Comparison of ENCODE assay signal across 36 cellular contexts in genomic region chr21:33664135-33664534, GRCh38.
"Had no signal": no experiment of that assay in that cellular context is flagged by ENCODE, and none has a peak within 500 bp of the region (broad histone marks: within the 10 kb centered on the region; RNA-seq: fewer than 3 reads in every experiment).

No MANE protein-coding gene starts in this region.

- H3K27ac ChIP-seq: adrenal gland, body of pancreas, brain microvascular endothelial cell, breast epithelium, VCaP had no signal

- ATAC-seq: activated CD4-positive, alpha-beta T cell treated with anti-CD3 and anti-CD28 coated beads for 36 hours; activated CD4-positive, CD25-positive, alpha-beta regulatory T cell treated with anti-CD3 and anti-CD28 coated beads, Interleukin-2, amount 50 U/mL, for 24 hours; activated CD8-positive, alpha-beta T cell treated with anti-CD3 and anti-CD28 coated beads for 36 hours; activated naive CD4-positive, alpha-beta T cell treated with anti-CD3 and anti-CD28 coated beads, Interleukin-2, amount 50 U/mL, for 72 hours; activated T-cell treated with anti-CD3 and anti-CD28 coated beads, Interleukin-2, amount 50 U/mL, for 4 hours; activated T-cell treated with anti-CD3 and anti-CD28 coated beads, Interleukin-2, amount 50 U/mL, for 72 hours; activated T-helper 17 cell treated with anti-CD3 and anti-CD28 coated beads, Interleukin-2, amount 50 U/mL, for 72 hours; body of pancreas had no signal

- H3K36me3 ChIP-seq: adrenal gland, breast epithelium had no signal

- H3K4me3 ChIP-seq: adrenal gland, body of pancreas, breast epithelium had no signal

- H3K4me1 ChIP-seq: body of pancreas had no signal

- FAIRE-seq: astrocyte, TTC549 had no signal

- H3K9me3 ChIP-seq: adrenal gland, body of pancreas, breast epithelium had no signal

- DNase-seq: activated CD4-positive, alpha-beta memory T cell treated with anti-CD3 and anti-CD28 coated beads for 36 hours; activated CD4-positive, alpha-beta T cell treated with anti-CD3 and anti-CD28 coated beads for 1 hour; activated CD4-positive, alpha-beta T cell treated with anti-CD3 and anti-CD28 coated beads for 36 hours; activated CD4-positive, alpha-beta T cell treated with anti-CD3 and anti-CD28 coated beads, Interleukin-2, amount 10 ng/mL, durations not matched to agents 24 days and 14 days; activated CD4-positive, alpha-beta T cell treated with anti-CD3 and anti-CD28 coated beads, Interleukin-2, amount 50 U/mL, for 1 hour; activated CD4-positive, alpha-beta T cell treated with anti-CD3 and anti-CD28 coated beads, Interleukin-2, amount 50 U/mL, for 4 hours; activated CD4-positive, CD25-positive, alpha-beta regulatory T cell; activated CD8-positive, alpha-beta memory T cell treated with anti-CD3 and anti-CD28 coated beads, Interleukin-2, amount 50 U/mL, for 4 hours; activated CD8-positive, alpha-beta T cell treated with anti-CD3 and anti-CD28 coated beads for 36 hours; activated effector memory CD4-positive, alpha-beta T cell treated with anti-CD3 and anti-CD28 coated beads, Interleukin-2, amount 50 U/mL, for 16 hours; activated gamma-delta T cell treated with Interleukin-2 at 50 U/mL for 16 hours; activated naive CD4-positive, alpha-beta T cell; activated naive CD4-positive, alpha-beta T cell treated with anti-CD3 and anti-CD28 coated beads for 36 hours; activated naive CD4-positive, alpha-beta T cell treated with anti-CD3 and anti-CD28 coated beads, Interleukin-2, amount 50 U/mL, for 16 hours; activated naive CD8-positive, alpha-beta T cell treated with anti-CD3 and anti-CD28 coated beads for 36 hours; activated T-cell treated with anti-CD3 and anti-CD28 coated beads for 4 hours; activated T-cell treated with anti-CD3 and anti-CD28 coated beads, Interleukin-2, amount 50 U/mL, for 1 hour; activated T-cell treated with anti-CD3 and anti-CD28 coated beads, Interleukin-2, amount 50 U/mL, for 4 hours; activated T-cell treated with anti-CD3 and anti-CD28 coated beads, Interleukin-2, amount 50 U/mL, for 72 hours; adrenal gland; amniotic stem cell; aorta; body of pancreas; brain microvascular endothelial cell; caudate nucleus; cerebellar nuclear complex; T-helper 1 cell; T-helper 2 cell; T-helper 9 cell had no signal

- H3K27me3 ChIP-seq: adrenal gland, body of pancreas, brain microvascular endothelial cell, breast epithelium had no signal
